ENCODE assay signal across 20 cellular contexts in genomic region chr19:44613295-44614168, GRCh38. TPM values are rescaled to one million over a fixed set of nuclear protein-coding genes. Genes with fewer than 3 reads are reported as not detected.
DNase-seq lines count a peak whose midpoint lies in the region; ATAC-seq and TF ChIP-seq lines count a peak whose summit lies in the region.
"Had no signal": no experiment of that assay in that cellular context is flagged by ENCODE, and none has a peak within 500 bp of the region (broad histone marks: within the 10 kb centered on the region; RNA-seq: fewer than 3 reads in every experiment).

Gene IGSF23, plus strand, starts transcription at chr19:44613563. Its CDS starts 83 bp downstream, at chr19:44613646.

- H2BK15ac ChIP-seq in IMR-90 (ENCODE audit: low read depth, low read length): 0 out of 3 replicates have a peak within 1 kb of the TSS, but pooled peaks have one; percentile 44

- H3K4me1 ChIP-seq in IMR-90 (ENCODE audit: control insufficient read depth, insufficient read depth, low read length): peaks cover 3% of the 10 kb centered on the region; the same call in 1 of the 2 replicates
- peaks cover 14% of the 10 kb centered on the region for H3K4me1 ChIP-seq in hepatocyte (ENCODE audit: insufficient read depth)
- H3K4me1 ChIP-seq in mucosa of descending colon (ENCODE audit: low read depth): peaks cover 3% of the 10 kb centered on the region

- no peaks in the 10 kb centered on the region for H3K9me1 ChIP-seq in IMR-90 (ENCODE audit: insufficient read depth, low read length)

- DNase-seq in IMR-90 (no peak), hepatocyte (ENCODE audit: low spot score) (peak; percentile 63), mucosa of descending colon (peak in 1 of 3 donors; percentile 50), type B pancreatic cell (ENCODE audit: extremely low spot score, unreplicated experiment) (no peak), NCI-H1694 treated with DMSO at 0.1 percent for 48 hours (lab: John Stamatoyannopoulos, UW) (no peak)
- DNase-seq: DMS79 treated with DMSO at 0.1 percent for 48 hours; NCI-H1092 treated with DMSO at 0.1 percent for 48 hours; NCI-H187; NCI-H2107; NCI-H510A; NCI-H748 treated with DMSO at 0.1 percent for 48 hours; NK-92 treated with Interleukin-12 subunit alpha and Interleukin-12 subunit beta, amount 100 ng/mL, for 24 hours had no signal

- intact Hi-C loops in IMR-90 (cut with micrococcal nuclease) (no loop called here), mucosa of descending colon (cut with DNase I, micrococcal nuclease) (no loop called here)

- H3K23ac ChIP-seq in IMR-90 (ENCODE audit: low read depth, low read length): no peak within 1 kb of the TSS

- TF ChIP-seq RAD21 in IMR-90 (IDR thresholded peaks at IDR 0.05; ENCODE audit: low read length): no peak

- 84% methylated on average over 7 of the region's 25 CpGs; no CpG with 5 or more reads in 1 of the 2 experiments for WGBS in IMR-90 (ENCODE audit: extremely low coverage in 2 of 2, insufficient read length in 1 of 2), 2 experiments
- 81% methylated on average over 25 of the region's 25 CpGs for WGBS in hepatocyte (ENCODE audit: low lambda C conversion rate, missing lambda C conversion rate)

- H3K9me3 ChIP-seq in IMR-90 (ENCODE audit: control insufficient read depth, insufficient read depth, low read length) (no peaks in the 10 kb centered on the region), hepatocyte (ENCODE audit: low read depth) (no peaks in the 10 kb centered on the region), mucosa of descending colon (no peaks in the 10 kb centered on the region)

- no peak within 1 kb of the TSS; the same call in 1 of the 2 replicates for H3K14ac ChIP-seq in IMR-90 (replicated peaks; ENCODE audit: low read depth, low read length)

- H3K18ac ChIP-seq in IMR-90 (ENCODE audit: low read depth, low read length): no peak within 1 kb of the TSS

- ATAC-seq in IMR-90 (ENCODE audit: low read depth) (no peak), mucosa of descending colon (peak; percentile 75), HG02798 (IDR thresholded peaks at IDR 0.05; ENCODE audit: poor library complexity, unreplicated experiment) (no peak), SK-N-SH treated with all-trans-retinoic acid at 6 μM for 48 hours (no peak)
- ATAC-seq: Right ventricle myocardium inferior had no signal

- no peak within 1 kb of the TSS for H4K91ac ChIP-seq in IMR-90 (ENCODE audit: insufficient read depth, low read depth, low read length)

- no peaks in the 10 kb centered on the region for H3K36me3 ChIP-seq in IMR-90 (ENCODE audit: control insufficient read depth, insufficient read depth, low read length)
- H3K36me3 ChIP-seq in hepatocyte (replicated peaks; ENCODE audit: insufficient read depth, low read depth): no peaks in the 10 kb centered on the region
- no peaks in the 10 kb centered on the region for H3K36me3 ChIP-seq in mucosa of descending colon (ENCODE audit: low read depth)

- H3K27ac Mint-ChIP-seq in type B pancreatic cell: peak within 1 kb of the TSS; percentile 9

- H3K4me2 ChIP-seq in IMR-90 (ENCODE audit: low read depth, low read length) (no peak within 1 kb of the TSS), hepatocyte (peak within 1 kb of the TSS; percentile 6)

- dilution Hi-C loops in IMR-90 (cut with HindIII; ENCODE audit: low sequenced_read_pairs, unreplicated experiment): no loop called here

- H3K4me3 ChIP-seq in IMR-90 (ENCODE audit: insufficient read depth, low read depth, low read length): no peak within 1 kb of the TSS
- H3K4me3 ChIP-seq in hepatocyte: no peak within 1 kb of the TSS
- no peak within 1 kb of the TSS for H3K4me3 ChIP-seq in mucosa of descending colon

- H2BK5ac ChIP-seq in IMR-90 (ENCODE audit: low read depth, low read length, poor library complexity, severe bottlenecking): no peak within 1 kb of the TSS

- TF ChIP-seq CTCF in IMR-90 (conservative IDR thresholded peaks at IDR 0.05; ENCODE audit: low read depth, low read length): no peak
- TF ChIP-seq CTCF in hepatocyte (IDR thresholded peaks at IDR 0.05; ENCODE audit: poor library complexity): no peak
- no peak for TF ChIP-seq CTCF in mucosa of descending colon (IDR thresholded peaks at IDR 0.05)
- no peak for TF ChIP-seq CTCF in type B pancreatic cell (conservative IDR thresholded peaks at IDR 0.05)

- H3K27me3 Mint-ChIP-seq in type B pancreatic cell: peaks cover 4% of the 10 kb centered on the region

- no peak within 1 kb of the TSS for H4K5ac ChIP-seq in IMR-90 (ENCODE audit: low read depth, low read length)

- H3K27ac ChIP-seq in IMR-90 (ENCODE audit: insufficient read depth, low read length) (no peak within 1 kb of the TSS), hepatocyte (peak within 1 kb of the TSS; percentile 88)
- H3K27ac ChIP-seq: C4-2B had no signal

- BruUV-seq in IMR-90 (replicated peaks; lab: Mats Ljungman, UMichigan): no TSS peak

- H2BK20ac ChIP-seq in IMR-90 (ENCODE audit: low read depth, low read length): no peak within 1 kb of the TSS

- H3K79me2 ChIP-seq in hepatocyte: no peaks in the 10 kb centered on the region

- H4K20me1 ChIP-seq in IMR-90 (ENCODE audit: insufficient read depth, low read length): no peaks in the 10 kb centered on the region
- no peaks in the 10 kb centered on the region for H4K20me1 ChIP-seq in hepatocyte (ENCODE audit: insufficient read depth, poor library complexity, severe bottlenecking)

- peak within 1 kb of the TSS; percentile 77 for H2AK5ac ChIP-seq in IMR-90 (ENCODE audit: low read depth, low read length)

- no peak within 1 kb of the TSS for H4K8ac ChIP-seq in IMR-90 (ENCODE audit: low read depth in 2 of 2, low read length in 2 of 2)

- H3K4me3 Mint-ChIP-seq in type B pancreatic cell: no peak within 1 kb of the TSS

- H3K9me2 ChIP-seq in hepatocyte (replicated peaks; ENCODE audit: insufficient read depth): no peaks in the 10 kb centered on the region

- TF ChIP-seq POLR2A in IMR-90 (IDR thresholded peaks at IDR 0.05; ENCODE audit: low read depth, low read length): no peak

- peak within 1 kb of the TSS; percentile 34 for H2AFZ ChIP-seq in IMR-90 (replicated peaks; ENCODE audit: low read length, poor library complexity)
- no peak within 1 kb of the TSS for H2AFZ ChIP-seq in hepatocyte

- in situ Hi-C loops in IMR-90 (cut with MboI; ENCODE audit: low sequenced_read_pairs): no loop called here

- no peaks in the 10 kb centered on the region for H3K79me1 ChIP-seq in IMR-90 (ENCODE audit: low read depth in 1 of 2, low read length in 2 of 2)

- H3K56ac ChIP-seq in IMR-90 (ENCODE audit: extremely low read depth, insufficient read depth, low read length): no peak within 1 kb of the TSS

- H3K36me3 Mint-ChIP-seq in type B pancreatic cell: no peaks in the 10 kb centered on the region

- no peaks in the 10 kb centered on the region for H3K4me1 Mint-ChIP-seq in type B pancreatic cell (ENCODE audit: unreplicated experiment)

- H2BK120ac ChIP-seq in IMR-90 (ENCODE audit: low read depth, low read length): no peak within 1 kb of the TSS

- POLR2A ChIA-PET in IMR-90 (lab: Charles Lee; ENCODE audit: unreplicated experiment): no interaction called here

- H3K27me3 ChIP-seq in IMR-90 (ENCODE audit: control insufficient read depth, insufficient read depth, low read length) (no peaks in the 10 kb centered on the region), hepatocyte (no peaks in the 10 kb centered on the region)

- CTCF ChIA-PET in IMR-90 (lab: Yijun Ruan, JAX): no interaction called here

- H2AK9ac ChIP-seq in IMR-90 (replicated peaks; ENCODE audit: low read depth, low read length, poor library complexity): no peak within 1 kb of the TSS

- no peak within 1 kb of the TSS for H3K4ac ChIP-seq in IMR-90 (ENCODE audit: low read depth, low read length)

- H3K9ac ChIP-seq in IMR-90 (ENCODE audit: low read depth, low read length): no peak within 1 kb of the TSS

- H3K9me3 Mint-ChIP-seq in type B pancreatic cell: no peaks in the 10 kb centered on the region

TF ChIP-seq in IMR-90, 13 proteins besides CTCF, POLR2A, EP300 and RAD21 (continues in another document):
- TF ChIP-seq RCOR1 (IDR thresholded peaks at IDR 0.05; ENCODE audit: insufficient replicate concordance, low read length) (no peak), NFE2L2 (IDR thresholded peaks at IDR 0.05; ENCODE audit: low read depth, low read length) (no peak), RFX5 (IDR thresholded peaks at IDR 0.05; ENCODE audit: low read depth, low read length) (no peak), MXI1 (IDR thresholded peaks at IDR 0.05; ENCODE audit: borderline replicate concordance, low read depth, low read length) (no peak), FOS (IDR thresholded peaks at IDR 0.05; ENCODE audit: low read depth, low read length) (no peak), MAZ (IDR thresholded peaks at IDR 0.05; ENCODE audit: borderline replicate concordance, low read depth, low read length) (no peak), SMC3 (IDR thresholded peaks at IDR 0.05; ENCODE audit: low read depth, low read length) (no peak), MAFK (IDR thresholded peaks at IDR 0.05; ENCODE audit: low read depth, low read length) (no peak)

TF ChIP-seq in SK-N-SH treated with all-trans-retinoic acid at 6 μM for 48 hours, 23 proteins besides CTCF, POLR2A, EP300 and RAD21 (continues in another document):
- no peak for TF ChIP-seq TSHZ2 (CRISPR knock-in tag; IDR thresholded peaks at IDR 0.05)

RNA-seq across cellular contexts. Expression of gene IGSF23, which starts in this region (rescaled TPM):
- total RNA-seq in IMR-90 (2012; rRNA removed): under 0.01 TPM in 1 of 2 replicates, not detected in the other
- polyA plus RNA-seq in IMR-90 (2012; rRNA removed): 0.26 and 0.27 TPM in 2 replicates
- polyA plus RNA-seq in IMR-90 (2012; cell fraction: cytosol; rRNA removed): 0.15 and 0.22 TPM in 2 replicates
- polyA plus RNA-seq in IMR-90 (2012; cell fraction: nucleus; rRNA removed; ENCODE audit: low replicate concordance): 0.14 TPM in 1 of 2 replicates, not detected in the other
- total RNA-seq in hepatocyte: 2.1 TPM in 2 replicates
- 0.21 and 3.8 TPM in 2 replicates for polyA plus RNA-seq in hepatocyte
- total RNA-seq in mucosa of descending colon: not detected
- total RNA-seq in type B pancreatic cell (ENCODE audit: low replicate concordance): 0.93 TPM in 1 of 2 replicates, not detected in the other
- total RNA-seq: A673, H1, LHCN-M2, Right ventricle myocardium inferior, SK-MEL-5 had no signal
- polyA plus RNA-seq: H1 had no signal

Comparison
In these comparisons a context has a peak if more than half of its experiments do, and no peak if none do; other contexts are left out.
1. Peak in ATAC-seq in mucosa of descending colon; RNA of the gene not detected or under 1 TPM.